Comparison of ENCODE assay signal across 36 cellular contexts in the genomic region with DNA sequence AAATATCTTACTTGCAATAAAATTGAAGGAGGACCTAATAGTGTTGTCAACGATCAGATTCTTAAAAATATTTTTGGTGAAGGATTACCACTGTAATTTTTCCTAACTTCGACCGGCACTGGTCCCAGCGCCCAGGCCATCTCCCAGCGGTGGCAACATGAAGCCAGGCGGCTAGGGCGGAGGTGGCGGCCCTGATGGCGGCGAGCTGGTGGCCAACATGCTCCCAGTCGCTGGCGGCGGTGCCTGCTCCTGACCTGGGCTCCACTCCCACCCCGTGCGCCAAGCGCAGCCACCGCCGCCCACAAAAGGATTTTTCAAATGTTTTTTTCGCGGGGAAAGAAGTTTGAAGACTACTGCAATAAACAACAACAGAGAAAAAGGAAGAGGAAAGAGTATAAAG.
"Had no signal": no experiment of that assay in that cellular context is flagged by ENCODE, and none has a peak within 500 bp of the region (broad histone marks: within the 10 kb centered on the region; RNA-seq: fewer than 3 reads in every experiment).

No MANE protein-coding gene starts in this region.

- H3K27ac ChIP-seq: adrenal gland, ascending aorta, body of pancreas, brain microvascular endothelial cell, breast epithelium, cardiac muscle cell had no signal

- H3K9me3 Mint-ChIP-seq: activated T-cell treated with anti-CD3 and anti-CD28 coated beads, Interleukin-2, amount 50 U/mL, for 72 hours; central memory CD8-positive, alpha-beta T cell had no signal

- H3K27ac Mint-ChIP-seq: activated naive CD4-positive, alpha-beta T cell treated with anti-CD3 and anti-CD28 coated beads, Interleukin-2, amount 10 ng/mL, durations not matched to agents 7 days and 5 days; activated naive CD4-positive, alpha-beta T cell treated with anti-CD3 and anti-CD28 coated beads, Interleukin-2, amount 50 U/mL, for 24 hours; activated naive CD4-positive, alpha-beta T cell treated with anti-CD3 and anti-CD28 coated beads, Interleukin-2, amount 50 U/mL, for 72 hours; activated naive CD8-positive, alpha-beta T cell; activated naive CD8-positive, alpha-beta T cell treated with anti-CD3 and anti-CD28 coated beads for 36 hours; activated naive CD8-positive, alpha-beta T cell treated with anti-CD3 and anti-CD28 coated beads, Interleukin-2, amount 10 ng/mL, durations not matched to agents 7 days and 5 days; activated naive CD8-positive, alpha-beta T cell treated with anti-CD3 and anti-CD28 coated beads, Interleukin-2, amount 50 U/mL, for 24 hours; activated T-cell treated with anti-CD3 and anti-CD28 coated beads, Interleukin-2, amount 50 U/mL, for 24 hours; activated T-cell treated with anti-CD3 and anti-CD28 coated beads, Interleukin-2, amount 50 U/mL, for 72 hours; activated T-helper 1 cell treated with anti-CD3 and anti-CD28 coated beads, Interleukin-12 subunit alpha, Interleukin-12 subunit beta, Interleukin-2, Interleukin-4 antibody, amounts not matched to agents 30 ng/mL and 10 ng/mL and 1 ng/mL, durations not matched to agents 14 hours and 24 hours and 36 hours; activated T-helper 17 cell treated with anti-CD3 and anti-CD28 coated beads, Interleukin-2, amount 50 U/mL, for 72 hours; activated T-helper 2 cell treated with anti-CD3 and anti-CD28 coated beads, Interferon-gamma antibody, Interleukin-2, Interleukin-4, amounts not matched to agents 10 μg/mL and 5 μg/mL and 100 μg/mL, durations not matched to agents 14 hours and 24 hours and 36 hours; brain had no signal

- ATAC-seq: activated naive CD4-positive, alpha-beta T cell treated with anti-CD3 and anti-CD28 coated beads, Interleukin-2, amount 50 U/mL, for 72 hours; activated naive CD8-positive, alpha-beta T cell treated with anti-CD3 and anti-CD28 coated beads, Interleukin-2, amount 50 U/mL, for 24 hours; activated T-cell treated with anti-CD3 and anti-CD28 coated beads, Interleukin-2, amount 50 U/mL, for 4 hours; activated T-cell treated with anti-CD3 and anti-CD28 coated beads, Interleukin-2, amount 50 U/mL, for 72 hours; activated T-helper 17 cell treated with anti-CD3 and anti-CD28 coated beads, Interleukin-2, amount 50 U/mL, for 72 hours; body of pancreas had no signal

- H3K4me1 Mint-ChIP-seq: activated naive CD4-positive, alpha-beta T cell treated with anti-CD3 and anti-CD28 coated beads, Interleukin-2, amount 10 ng/mL, durations not matched to agents 7 days and 5 days; activated naive CD4-positive, alpha-beta T cell treated with anti-CD3 and anti-CD28 coated beads, Interleukin-2, amount 50 U/mL, for 24 hours; activated naive CD8-positive, alpha-beta T cell treated with anti-CD3 and anti-CD28 coated beads for 36 hours; activated naive CD8-positive, alpha-beta T cell treated with anti-CD3 and anti-CD28 coated beads, Interleukin-2, amount 50 U/mL, for 24 hours; activated T-helper 17 cell treated with anti-CD3 and anti-CD28 coated beads, Interleukin-2, amount 50 U/mL, for 72 hours; brain; central memory CD8-positive, alpha-beta T cell had no signal

- H3K4me1 ChIP-seq: adrenal gland, ascending aorta, body of pancreas, breast epithelium had no signal

- H3K36me3 Mint-ChIP-seq: activated naive CD4-positive, alpha-beta T cell treated with anti-CD3 and anti-CD28 coated beads, Interleukin-2, amount 10 ng/mL, durations not matched to agents 7 days and 5 days; activated naive CD4-positive, alpha-beta T cell treated with anti-CD3 and anti-CD28 coated beads, Interleukin-2, amount 50 U/mL, for 24 hours; activated naive CD8-positive, alpha-beta T cell; activated naive CD8-positive, alpha-beta T cell treated with anti-CD3 and anti-CD28 coated beads for 36 hours; brain had no signal

- DNase-seq: activated effector memory CD4-positive, alpha-beta T cell treated with anti-CD3 and anti-CD28 coated beads, Interleukin-2, amount 50 U/mL, for 16 hours; activated effector memory CD4-positive, alpha-beta T cell treated with Interleukin-2 at 50 U/mL for 16 hours; activated gamma-delta T cell; activated gamma-delta T cell treated with Interleukin-2 at 50 U/mL for 16 hours; activated naive CD4-positive, alpha-beta T cell; activated naive CD4-positive, alpha-beta T cell treated with anti-CD3 and anti-CD28 coated beads, Interleukin-2, amount 10 ng/mL, durations not matched to agents 7 days and 5 days; activated naive CD4-positive, alpha-beta T cell treated with Interleukin-2 at 50 U/mL for 16 hours; activated naive CD8-positive, alpha-beta T cell treated with anti-CD3 and anti-CD28 coated beads for 36 hours; activated naive CD8-positive, alpha-beta T cell treated with anti-CD3 and anti-CD28 coated beads, Interleukin-2, amount 10 ng/mL, durations not matched to agents 7 days and 5 days; activated naive CD8-positive, alpha-beta T cell treated with anti-CD3 and anti-CD28 coated beads, Interleukin-2, amount 50 U/mL, for 24 hours; activated T-cell treated with anti-CD3 and anti-CD28 coated beads, Interleukin-2, amount 50 U/mL, for 1 hour; activated T-cell treated with anti-CD3 and anti-CD28 coated beads, Interleukin-2, amount 50 U/mL, for 24 hours; activated T-cell treated with anti-CD3 and anti-CD28 coated beads, Interleukin-2, amount 50 U/mL, for 4 hours; activated T-cell treated with anti-CD3 and anti-CD28 coated beads, Interleukin-2, amount 50 U/mL, for 48 hours; activated T-cell treated with anti-CD3 and anti-CD28 coated beads, Interleukin-2, amount 50 U/mL, for 72 hours; adrenal gland; amniotic stem cell; amygdala; anterior cingulate cortex; aorta; body of pancreas; brain microvascular endothelial cell; caudate nucleus; central memory CD4-positive, alpha-beta T cell; cerebellar nuclear complex had no signal

- H3K4me3 Mint-ChIP-seq: activated naive CD4-positive, alpha-beta T cell treated with anti-CD3 and anti-CD28 coated beads, Interleukin-2, amount 10 ng/mL, durations not matched to agents 7 days and 5 days; activated naive CD4-positive, alpha-beta T cell treated with anti-CD3 and anti-CD28 coated beads, Interleukin-2, amount 50 U/mL, for 24 hours; activated naive CD8-positive, alpha-beta T cell; activated naive CD8-positive, alpha-beta T cell treated with anti-CD3 and anti-CD28 coated beads for 36 hours; activated naive CD8-positive, alpha-beta T cell treated with anti-CD3 and anti-CD28 coated beads, Interleukin-2, amount 10 ng/mL, durations not matched to agents 7 days and 5 days; activated naive CD8-positive, alpha-beta T cell treated with anti-CD3 and anti-CD28 coated beads, Interleukin-2, amount 50 U/mL, for 24 hours; activated T-cell treated with anti-CD3 and anti-CD28 coated beads, Interleukin-2, amount 50 U/mL, for 24 hours; activated T-cell treated with anti-CD3 and anti-CD28 coated beads, Interleukin-2, amount 50 U/mL, for 4 hours; activated T-cell treated with anti-CD3 and anti-CD28 coated beads, Interleukin-2, amount 50 U/mL, for 72 hours; activated T-helper 1 cell treated with anti-CD3 and anti-CD28 coated beads, Interleukin-12 subunit alpha, Interleukin-12 subunit beta, Interleukin-2, Interleukin-4 antibody, amounts not matched to agents 30 ng/mL and 10 ng/mL and 1 ng/mL, durations not matched to agents 14 hours and 24 hours and 36 hours; activated T-helper 17 cell treated with anti-CD3 and anti-CD28 coated beads, Interleukin-2, amount 50 U/mL, for 72 hours; brain; central memory CD8-positive, alpha-beta T cell had no signal

- H3K36me3 ChIP-seq: adrenal gland, ascending aorta, brain microvascular endothelial cell, breast epithelium, cardiac muscle cell had no signal

- H3K27me3 ChIP-seq: adrenal gland, ascending aorta, body of pancreas, brain microvascular endothelial cell, breast epithelium, cardiac muscle cell had no signal

- H3K4me3 ChIP-seq: adrenal gland, ascending aorta, body of pancreas, breast epithelium, cardiac muscle cell had no signal

- H3K27me3 Mint-ChIP-seq: activated naive CD4-positive, alpha-beta T cell treated with anti-CD3 and anti-CD28 coated beads, Interleukin-2, amount 10 ng/mL, durations not matched to agents 7 days and 5 days; activated naive CD8-positive, alpha-beta T cell treated with anti-CD3 and anti-CD28 coated beads for 36 hours had no signal
